ENCODE assay signal across 18 cellular contexts in genomic region chr1:209882942-209883340, GRCh38. TPM values are rescaled to one million over a fixed set of nuclear protein-coding genes. Genes with fewer than 3 reads are reported as not detected.
DNase-seq lines count a peak whose midpoint lies in the region; ATAC-seq, FAIRE-seq and TF ChIP-seq lines count a peak whose summit lies in the region.
"Had no signal": no experiment of that assay in that cellular context is flagged by ENCODE, and none has a peak within 500 bp of the region (broad histone marks: within the 10 kb centered on the region; RNA-seq: fewer than 3 reads in every experiment).

No MANE protein-coding gene starts in this region.

- no peak for TF ChIP-seq EP300 in tibial nerve (IDR thresholded peaks at IDR 0.05)

- no peak overlapping the region for H2AK5ac ChIP-seq in neuronal stem cell (ENCODE audit: low read depth, low read length)

- no peak for FAIRE-seq in endothelial cell of umbilical vein (lab: Jason Lieb, UNC)
- FAIRE-seq: endometrium, GM18507 had no signal

- H4K20me1 ChIP-seq in BLaER1 treated with 17β-estradiol and CSF1 and Interleukin-3, amounts not matched to agents 10 nM and 100 nM, result no peaks in the 10 kb centered on the region
- H4K20me1 ChIP-seq in endothelial cell of umbilical vein (replicated peaks; ENCODE audit: control insufficient read depth, extremely low read depth, insufficient read depth, low read length), result no peaks in the 10 kb centered on the region

- H3K27me3 ChIP-seq in BLaER1 treated with 17β-estradiol and CSF1 and Interleukin-3, amounts not matched to agents 10 nM and 100 nM, result no peaks in the 10 kb centered on the region
- H3K27me3 ChIP-seq in endothelial cell of umbilical vein (ENCODE audit: control insufficient read depth in 2 of 2, insufficient read depth in 2 of 2, low read length in 2 of 2) (peaks cover 3 to 10% of the 10 kb centered on the region in 2 experiments), neuronal stem cell (ENCODE audit: control insufficient read depth in 3 of 3, insufficient read depth in 3 of 3, low read depth in 1 of 3, low read length in 3 of 3) (no peaks in the 10 kb centered on the region), A673 (replicated peaks; ENCODE audit: insufficient read depth, low read depth, low read length, poor library complexity) (no peaks in the 10 kb centered on the region), tibial nerve (no peaks in the 10 kb centered on the region)
- H3K27me3 ChIP-seq: neural progenitor cell had no signal

- POLR2A ChIA-PET in endothelial cell of umbilical vein (lab: Charles Lee), result no interaction called here
- POLR2A ChIA-PET in A673 (lab: Charles Lee; ENCODE audit: low non-redundant PET), result no interaction called here

- H3K79me1 ChIP-seq in neuronal stem cell (ENCODE audit: low read depth, low read length), result no peaks in the 10 kb centered on the region

- H3K18ac ChIP-seq in neuronal stem cell (ENCODE audit: low read length), result no peak overlapping the region

- DNase-seq in NCI-H446 treated with DMSO at 0.1 percent for 48 hours (lab: John Stamatoyannopoulos, UW) (peak; percentile 75), endothelial cell of umbilical vein (ENCODE audit: low read depth, low spot score) (no peak), neuronal stem cell (ENCODE audit: low spot score) (no peak), A673 (ENCODE audit: low spot score) (no peak), tibial nerve (ENCODE audit: low spot score in 2 of 2) (no peak)
- DNase-seq: activated CD4-positive, alpha-beta T cell treated with anti-CD3 and anti-CD28 coated beads, Interleukin-2, amount 50 U/mL, for 1 hour; activated naive CD4-positive, alpha-beta T cell; Kasumi-1; NCI-H1092; SHP77 had no signal

- BruUV-seq in endothelial cell of umbilical vein (replicated peaks; lab: Mats Ljungman, UMichigan), result no TSS peak
- no TSS peak for BruUV-seq in A673 (replicated peaks; lab: Mats Ljungman, UMichigan)

- no peak for TF ChIP-seq CTCF in endothelial cell of umbilical vein (IDR thresholded peaks at IDR 0.05; ENCODE audit: extremely low read depth in 1 of 2, insufficient read depth in 1 of 2, low read depth in 1 of 2, low read length in 2 of 2)
- TF ChIP-seq CTCF in A673 (conservative IDR thresholded peaks at IDR 0.05; ENCODE audit: low read depth, low read length), result no peak
- TF ChIP-seq CTCF in tibial nerve (IDR thresholded peaks at IDR 0.05), result no peak

- peak overlapping the region in 1 of 11 experiments; percentile 15; a peak in 3 of 22 replicates for H3K9ac ChIP-seq in BLaER1 treated with 17β-estradiol and CSF1 and Interleukin-3, amounts not matched to agents 10 nM and 100 nM
- H3K9ac ChIP-seq in endothelial cell of umbilical vein (replicated peaks; ENCODE audit: extremely low read depth, insufficient read depth, low read length) (no peak overlapping the region), neuronal stem cell (ENCODE audit: low read depth, low read length, poor library complexity) (no peak overlapping the region)
- H3K9ac ChIP-seq: neural progenitor cell had no signal

- TF ChIP-seq POLR2A in endothelial cell of umbilical vein (IDR thresholded peaks at IDR 0.05; ENCODE audit: low read depth, low read length) (no peak), tibial nerve (IDR thresholded peaks at IDR 0.05) (no peak)

- no peak overlapping the region for H4K8ac ChIP-seq in neuronal stem cell (ENCODE audit: low read depth, low read length)

- no peak overlapping the region for H2BK15ac ChIP-seq in neuronal stem cell (ENCODE audit: low read length)

- CTCF ChIA-PET in endothelial cell of umbilical vein (lab: Charles Lee), result interaction anchor here (0.6 to 1.5 kb wide), 3 partner anchors 9 to 17 kb away, joined by 3 to 7 read pairs (median 3); no protein-coding TSS in a partner anchor
- CTCF ChIA-PET in A673 (lab: Charles Lee), result interaction anchor here (0.6 kb wide), 1 partner anchor 59 kb away, joined by 3 read pairs; no protein-coding TSS in a partner anchor

- H3K4me2 ChIP-seq in BLaER1 treated with 17β-estradiol and CSF1 and Interleukin-3, amounts not matched to agents 10 nM and 100 nM, result peak overlapping the region; percentile 40 to 71 (median 56)
- H3K4me2 ChIP-seq in endothelial cell of umbilical vein (ENCODE audit: insufficient read depth, low read length) (no peak overlapping the region), neuronal stem cell (ENCODE audit: insufficient read depth, low read length, poor library complexity, severe bottlenecking) (no peak overlapping the region)

- no peak overlapping the region for H3K23ac ChIP-seq in neuronal stem cell (ENCODE audit: low read depth, low read length, poor library complexity)

- H4K91ac ChIP-seq in neuronal stem cell (ENCODE audit: low read depth, low read length, poor library complexity), result no peak overlapping the region

- intact Hi-C loops in endothelial cell of umbilical vein (cut with micrococcal nuclease) (loop anchor here (5.0 kb wide), 1 partner anchor 54 kb away; the partner anchor contains the start of gene SYT14), A673 (cut with micrococcal nuclease; ENCODE audit: unreplicated experiment) (no loop called here)

- no peak overlapping the region for H3K14ac ChIP-seq in neuronal stem cell (ENCODE audit: low read length)

- H3K79me2 ChIP-seq in endothelial cell of umbilical vein (ENCODE audit: control insufficient read depth, insufficient read depth, low read length), result no peaks in the 10 kb centered on the region

- no peak for ATAC-seq in HG03139 (IDR thresholded peaks at IDR 0.05; ENCODE audit: unreplicated experiment)
- no peak for ATAC-seq in GM19467 (IDR thresholded peaks at IDR 0.05; ENCODE audit: unreplicated experiment)

- H3K27ac ChIP-seq in BLaER1 treated with 17β-estradiol and CSF1 and Interleukin-3, amounts not matched to agents 10 nM and 100 nM, result peak overlapping the region in 4 of 11 experiments; percentile 39 to 61 (median 54); a peak in 6 of 22 replicates
- H3K27ac ChIP-seq in endothelial cell of umbilical vein (ENCODE audit: insufficient read depth, low read depth, low read length), result peak overlapping the region; percentile 71
- no peak overlapping the region for H3K27ac ChIP-seq in neuronal stem cell (replicated peaks; ENCODE audit: low read length)
- H3K27ac ChIP-seq in A673 (ENCODE audit: low read depth, low read length, poor library complexity, severe bottlenecking), result no peak overlapping the region
- H3K27ac ChIP-seq in tibial nerve, result no peak overlapping the region
- H3K27ac ChIP-seq: neural progenitor cell, suprapubic skin had no signal

- H3K4me3 ChIP-seq in BLaER1 treated with 17β-estradiol and CSF1 and Interleukin-3, amounts not matched to agents 10 nM and 100 nM, result no peak overlapping the region
- H3K4me3 ChIP-seq in endothelial cell of umbilical vein (replicated peaks in 1 of 3; ENCODE audit: insufficient read depth in 1 of 3, low read depth in 1 of 3, low read length in 3 of 3) (no peak overlapping the region), neuronal stem cell (ENCODE audit: low read length in 2 of 2) (no peak overlapping the region), A673 (ENCODE audit: low read depth, low read length, poor library complexity, severe bottlenecking) (no peak overlapping the region), tibial nerve (no peak overlapping the region)
- H3K4me3 ChIP-seq: neural progenitor cell, suprapubic skin had no signal

- H2BK120ac ChIP-seq in neuronal stem cell (ENCODE audit: low read depth, low read length), result no peak overlapping the region

- H3K4ac ChIP-seq in neuronal stem cell (ENCODE audit: low read length), result no peak overlapping the region

- no CpG with 5 or more reads among the region's 2 CpGs for WGBS in neuronal stem cell (ENCODE audit: extremely low coverage in 2 of 2, insufficient read length in 2 of 2, insufficient replicate concordance in 1 of 2), 2 donors
- 54 to 59% methylated on average over 2 of the region's 2 CpGs for WGBS in tibial nerve, 2 donors

- dilution Hi-C loops in endothelial cell of umbilical vein (cut with MboI; ENCODE audit: extremely low pct_ligation_motif_present, low sequenced_read_pairs), result no loop called here

- no peaks in the 10 kb centered on the region for H3K36me3 ChIP-seq in BLaER1 treated with 17β-estradiol and CSF1 and Interleukin-3, amounts not matched to agents 10 nM and 100 nM
- H3K36me3 ChIP-seq in endothelial cell of umbilical vein (ENCODE audit: control insufficient read depth in 2 of 2, extremely low read depth in 1 of 2, insufficient read depth in 2 of 2, low read length in 2 of 2) (no peaks in the 10 kb centered on the region), neuronal stem cell (replicated peaks in 1 of 2; ENCODE audit: control insufficient read depth in 2 of 2, insufficient read depth in 2 of 2, low read length in 2 of 2) (no peaks in the 10 kb centered on the region), A673 (ENCODE audit: insufficient read depth, low read length, poor library complexity, severe bottlenecking) (no peaks in the 10 kb centered on the region), tibial nerve (no peaks in the 10 kb centered on the region)
- H3K36me3 ChIP-seq: neural progenitor cell, suprapubic skin had no signal

- no peaks in the 10 kb centered on the region for H3K9me3 ChIP-seq in BLaER1 treated with 17β-estradiol and CSF1 and Interleukin-3, amounts not matched to agents 10 nM and 100 nM (replicated peaks in 1 of 11)
- no peaks in the 10 kb centered on the region for H3K9me3 ChIP-seq in endothelial cell of umbilical vein (replicated peaks; ENCODE audit: control insufficient read depth, insufficient read depth, low read length)
- H3K9me3 ChIP-seq in neuronal stem cell (replicated peaks in 1 of 2; ENCODE audit: control insufficient read depth in 2 of 2, insufficient read depth in 1 of 2, low read depth in 1 of 2, low read length in 2 of 2), result no peaks in the 10 kb centered on the region
- no peaks in the 10 kb centered on the region for H3K9me3 ChIP-seq in A673 (ENCODE audit: low read depth, low read length, poor library complexity, severe bottlenecking)
- no peaks in the 10 kb centered on the region for H3K9me3 ChIP-seq in tibial nerve
- H3K9me3 ChIP-seq: suprapubic skin had no signal

- no peak overlapping the region for H2BK5ac ChIP-seq in neuronal stem cell (ENCODE audit: low read length)

- no peak overlapping the region for H2AFZ ChIP-seq in endothelial cell of umbilical vein (ENCODE audit: low read depth, low read length)
- peak overlapping the region; percentile 70 for H2AFZ ChIP-seq in neuronal stem cell (ENCODE audit: low read length)
- H2AFZ ChIP-seq: neural progenitor cell had no signal

- H2BK12ac ChIP-seq in neuronal stem cell (ENCODE audit: low read length), result no peak overlapping the region

- peaks cover 33 to 46% (median 41%) of the 10 kb centered on the region in 10 experiments for H3K4me1 ChIP-seq in BLaER1 treated with 17β-estradiol and CSF1 and Interleukin-3, amounts not matched to agents 10 nM and 100 nM
- H3K4me1 ChIP-seq in endothelial cell of umbilical vein (ENCODE audit: control insufficient read depth, extremely low read depth, insufficient read depth, low read length) (peaks cover 21% of the 10 kb centered on the region), neuronal stem cell (ENCODE audit: control insufficient read depth in 2 of 2, insufficient read depth in 1 of 2, low read depth in 1 of 2, low read length in 2 of 2) (peaks cover 6 to 10% of the 10 kb centered on the region in 2 donors), A673 (ENCODE audit: insufficient read depth, low read length, poor library complexity, severe bottlenecking) (peaks cover 38% of the 10 kb centered on the region), tibial nerve (peaks cover 0 to 6% (median 0%) of the 10 kb centered on the region in 4 donors)
- H3K4me1 ChIP-seq: suprapubic skin had no signal

- H3K9me1 ChIP-seq in endothelial cell of umbilical vein (replicated peaks; ENCODE audit: control insufficient read depth, extremely low read depth, insufficient read depth, low read length), result no peaks in the 10 kb centered on the region

RNA-seq across cellular contexts. Expression of gene SYT14, which starts 55.1 kb away (rescaled TPM):
- total RNA-seq in endothelial cell of umbilical vein (0.18 and 0.30 TPM in 2 replicates), A673 (2021) (18.2 and 22.4 TPM in 2 replicates), tibial nerve (1 to 10 TPM in 3 of 4 donors, under 1 TPM in 1; 0.98 to 4.2 (median 2.0) TPM)
- 0.08 TPM in 2 replicates for polyA plus RNA-seq in endothelial cell of umbilical vein
- 0.11 and 0.12 TPM in 2 replicates for polyA plus RNA-seq in endothelial cell of umbilical vein (2011; cell fraction: cytosol; rRNA removed)
- polyA plus RNA-seq in endothelial cell of umbilical vein (2011; cell fraction: nucleus; rRNA removed), result 0.28 and 0.42 TPM in 2 replicates
- 3.9 and 5.3 TPM in 2 replicates for polyA plus RNA-seq in endothelial cell of umbilical vein (2012)
- 0.73 and 0.76 TPM in 2 replicates for polyA minus RNA-seq in endothelial cell of umbilical vein
- not detected for polyA minus RNA-seq in endothelial cell of umbilical vein (2011; cell fraction: cytosol; rRNA and poly(A)+ RNA removed)
- polyA minus RNA-seq in endothelial cell of umbilical vein (2011; cell fraction: nucleus; rRNA and poly(A)+ RNA removed), result 0.87 and 1.3 TPM in 2 replicates
- polyA plus RNA-seq in neuronal stem cell (2013, experiment 1 of 2), result 1.9 TPM
- 1.8 TPM for polyA plus RNA-seq in neuronal stem cell (2013, experiment 2 of 2)
- total RNA-seq: HT-29 had no signal

RNA-seq across cellular contexts. Expression of gene UTP25, which starts 55.2 kb away (rescaled TPM):
- total RNA-seq in endothelial cell of umbilical vein, result 10.5 and 11.7 TPM in 2 replicates
- polyA plus RNA-seq in endothelial cell of umbilical vein, result 5.9 and 6.6 TPM in 2 replicates
- polyA plus RNA-seq in endothelial cell of umbilical vein (2011; cell fraction: cytosol; rRNA removed), result 5.3 and 5.7 TPM in 2 replicates
- polyA plus RNA-seq in endothelial cell of umbilical vein (2011; cell fraction: nucleus; rRNA removed), result 23.9 and 27.8 TPM in 2 replicates
- polyA plus RNA-seq in endothelial cell of umbilical vein (2012), result 6.5 and 9.0 TPM in 2 replicates
- polyA minus RNA-seq in endothelial cell of umbilical vein, result 20.9 and 22.0 TPM in 2 replicates
- polyA minus RNA-seq in endothelial cell of umbilical vein (2011; cell fraction: cytosol; rRNA and poly(A)+ RNA removed), result 10.0 TPM
- polyA minus RNA-seq in endothelial cell of umbilical vein (2011; cell fraction: nucleus; rRNA and poly(A)+ RNA removed), result 47.3 and 73.9 TPM in 2 replicates
- polyA plus RNA-seq in neuronal stem cell (2013, experiment 1 of 2), result 2.7 TPM
- 2.8 TPM for polyA plus RNA-seq in neuronal stem cell (2013, experiment 2 of 2)
- total RNA-seq in A673 (2021), result 8.9 and 11.5 TPM in 2 replicates
- total RNA-seq in tibial nerve, result 1 to 10 TPM; 5.7 to 7.5 (median 6.8) TPM

Comparison
In these comparisons a context has a peak if more than half of its experiments do, and no peak if none do; other contexts are left out.
1. H3K4me2 ChIP-seq: peak in BLaER1 treated with 17β-estradiol and CSF1 and Interleukin-3, amounts not matched to agents 10 nM and 100 nM (11 of 11); none in endothelial cell of umbilical vein (single experiment) and neuronal stem cell (single experiment).